Comparison of ENCODE assay signal across 8 cellular contexts in genomic region chr16:28974437-28975157, GRCh38. TPM values are rescaled to one million over a fixed set of nuclear protein-coding genes. Genes with fewer than 3 reads are reported as not detected.
A peak's percentile ranks its signal among the peaks of the same experiment; 100 is the strongest.
DNase-seq lines count a peak whose midpoint lies in the region; ATAC-seq and TF ChIP-seq lines count a peak whose summit lies in the region.

SPNS1 (plus strand) TSS chr16:28974778; CDS start chr16:28975152, 374 bp downstream.

- POLR2A ChIA-PET in OCI-LY7 (lab: Charles Lee) = interaction anchor here (0.6 to 1.3 kb wide), 4 partner anchors 10 to 121 kb away, joined by 3 to 6 read pairs (median 4); partner anchors contain the start of gene LAT

- intact Hi-C loops in OCI-LY7 (cut with micrococcal nuclease; ENCODE audit: unreplicated experiment) = loop anchor here (1.0 kb wide), 1 partner anchor 44 kb away; no protein-coding TSS in a partner anchor

- ATAC-seq in GM21515 (IDR thresholded peaks at IDR 0.05; ENCODE audit: unreplicated experiment) = peak; percentile 79

- H3K9me2 ChIP-seq in OCI-LY7 (ENCODE audit: insufficient read depth, low read length) = no peaks in the 10 kb centered on the region

- no peaks in the 10 kb centered on the region for H3K9me3 ChIP-seq in OCI-LY7 (ENCODE audit: low read length)

- DNase-seq in Caki2 (ENCODE audit: low read depth) (peak; percentile 91), HuH-7.5 (ENCODE audit: low spot score) (peak; percentile 98), OCI-LY7 (ENCODE audit: low spot score) (peak; percentile 97), activated T-cell treated with anti-CD3 and anti-CD28 coated beads for 1 hour (ENCODE audit: low read depth) (peak; percentile 82), epidermal melanocyte (ENCODE audit: insufficient read length, low spot score) (peak; percentile 98), middle frontal gyrus (ENCODE audit: extremely low spot score, low spot score) (peak; percentile 93)
- peak; percentile 91 to 92 for DNase-seq in stimulated activated CD8-positive, alpha-beta memory T cell treated with anti-CD3 and anti-CD28 coated beads, Interleukin-2, amount 100 ng/mL, for 48 hours (ENCODE audit: low read depth in 2 of 2)

- peak within 1 kb of the TSS; percentile 98 for H3K4me2 ChIP-seq in OCI-LY7 (ENCODE audit: low read length)

- H3K4me3 ChIP-seq in OCI-LY7 (ENCODE audit: low read depth, low read length, poor library complexity, severe bottlenecking) = peak within 1 kb of the TSS; percentile 88

- peaks cover 4% of the 10 kb centered on the region; the same call in 1 of the 2 replicates for H3K36me3 ChIP-seq in OCI-LY7 (ENCODE audit: insufficient read depth, low read length)

- H2AFZ ChIP-seq in OCI-LY7 (ENCODE audit: low read length) = peak within 1 kb of the TSS; percentile 90

- peak within 1 kb of the TSS; percentile 39 for H3K27ac ChIP-seq in OCI-LY7 (ENCODE audit: low read depth, low read length, poor library complexity, severe bottlenecking)

- in situ Hi-C loops in Caki2 (cut with HindIII; ENCODE audit: low pct_unique_long_range_greater_than_20kb, low sequenced_read_pairs) = loop anchor here (25.0 kb wide), 1 partner anchor 163 kb away; no protein-coding TSS in a partner anchor

- H3K79me2 ChIP-seq in OCI-LY7 (ENCODE audit: insufficient read depth, low read depth, low read length) = peaks cover 4% of the 10 kb centered on the region; the same call in 1 of the 2 replicates

- peaks cover 15% of the 10 kb centered on the region for H3K4me1 ChIP-seq in OCI-LY7 (ENCODE audit: insufficient read depth, low read length, poor library complexity, severe bottlenecking)

- H4K20me1 ChIP-seq in OCI-LY7 (ENCODE audit: insufficient read depth, low read length) = no peaks in the 10 kb centered on the region

- TF ChIP-seq CTCF in OCI-LY7 (conservative IDR thresholded peaks at IDR 0.05; ENCODE audit: low read length) = no peak

- CTCF ChIA-PET in OCI-LY7 (lab: Charles Lee; ENCODE audit: unreplicated experiment) = interaction anchor here (0.8 to 1.7 kb wide), 3 partner anchors 9 to 16 kb away, joined by 3 to 5 read pairs (median 4); partner anchors contain the start of gene LAT

- BruUV-seq in OCI-LY7 (replicated peaks; lab: Mats Ljungman, UMichigan) = no TSS peak

RNA-seq across cellular contexts. Expression of gene SPNS1, which starts in this region (rescaled TPM):
- 93.8 and 95.1 TPM in 2 replicates for total RNA-seq in Caki2 (2014; rRNA removed; shearing (Covaris generic); ENCODE audit: low replicate concordance)
- total RNA-seq in OCI-LY7 (2014; rRNA removed; shearing (Covaris generic)) = 12.4 and 20.1 TPM in 2 replicates
- 20.4 and 21.5 TPM in 2 replicates for total RNA-seq in OCI-LY7 (2022)

Comparison
In these comparisons a context has a peak if more than half of its experiments do, and no peak if none do; other contexts are left out.
1. Peak in every context shown above with its lines: DNase-seq, ATAC-seq, H3K4me3 ChIP-seq and H3K27ac ChIP-seq.